In the genomic region with DNA sequence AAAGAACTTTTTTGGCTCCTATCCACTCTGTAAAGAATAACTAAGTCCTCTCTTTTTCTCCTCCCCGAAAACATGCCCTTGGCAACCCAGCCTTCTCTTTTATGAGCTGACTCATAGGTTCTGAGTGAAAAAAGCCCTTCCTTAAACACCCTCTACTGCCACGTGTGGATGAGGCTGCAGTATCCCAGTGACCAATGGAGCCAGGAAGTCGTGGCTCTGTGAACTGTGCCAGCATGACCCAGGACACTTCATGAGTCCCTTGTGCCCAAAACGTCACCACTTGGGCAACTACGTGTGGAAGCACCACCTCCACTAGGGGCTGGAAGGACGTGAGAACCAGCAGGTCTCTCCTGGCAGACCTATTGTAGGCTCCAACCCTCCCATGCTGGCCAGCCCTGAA, we compare ENCODE assay signal across 7 cellular contexts.
DNase-seq lines count a peak whose midpoint lies in the region; ATAC-seq, FAIRE-seq and TF ChIP-seq lines count a peak whose summit lies in the region.

No MANE protein-coding gene starts in this region.

- DNase-seq in HS-5 (ENCODE audit: low read depth) (peak; percentile 82), bronchial epithelial cell (ENCODE audit: low read depth) (peak; percentile 84), left lobe of liver (ENCODE audit: low spot score) (no peak), transverse colon (peak; percentile 23), GM10248 (ENCODE audit: extremely low spot score) (no peak)

- H3K4me3 ChIP-seq in bronchial epithelial cell (ENCODE audit: low read depth, low read length) (no peak overlapping the region), transverse colon (no peak overlapping the region)

- H3K4me1 ChIP-seq in transverse colon: peaks cover 0 to 22% (median 2%) of the 10 kb centered on the region in 4 donors

- in situ Hi-C loops in transverse colon (cut with MboI; ENCODE audit: low pct_ligation_motif_present in 1 of 4, low pct_unique_long_range_greater_than_20kb in 1 of 4, low sequenced_read_pairs in 3 of 4): no loop called here

- no peaks in the 10 kb centered on the region for H3K9me3 ChIP-seq in transverse colon

- 22 to 30% methylated on average over 2 to 6 of the region's 6 CpGs for WGBS in transverse colon (ENCODE audit: low coverage in 1 of 2), 2 donors

- no peak for TF ChIP-seq POLR2A in transverse colon (IDR thresholded peaks at IDR 0.05)

- POLR2A ChIA-PET in GM10248 (lab: Yijun Ruan, JAX): no interaction called here

- H3K27me3 ChIP-seq in bronchial epithelial cell (ENCODE audit: control insufficient read depth, insufficient read depth, low read length) (peaks cover 6% of the 10 kb centered on the region), transverse colon (no peaks in the 10 kb centered on the region)

- no peak for TF ChIP-seq EP300 in transverse colon (IDR thresholded peaks at IDR 0.05; ENCODE audit: low read depth)

- ATAC-seq in left lobe of liver: peak; percentile 20
- no peak for ATAC-seq in GM21723 (IDR thresholded peaks at IDR 0.05; ENCODE audit: unreplicated experiment)
- ATAC-seq in GM19455 (IDR thresholded peaks at IDR 0.05; ENCODE audit: unreplicated experiment): no peak

- CTCF ChIA-PET in GM10248 (lab: Yijun Ruan, JAX): interaction anchor here (3.6 to 5.9 kb wide), 4 partner anchors 9 to 60 kb away, joined by 21 to 74 read pairs (median 31); no protein-coding TSS in a partner anchor

- FAIRE-seq in bronchial epithelial cell (lab: Jason Lieb, UNC): peak; percentile 83

- no peak for TF ChIP-seq CTCF in bronchial epithelial cell (IDR thresholded peaks at IDR 0.05; ENCODE audit: insufficient read depth, low read length, severe bottlenecking)
- peak in 1 of 5 experiments; percentile 20 for TF ChIP-seq CTCF in transverse colon (IDR thresholded peaks at IDR 0.05)
- no peak for TF ChIP-seq CTCF in GM10248 (IDR thresholded peaks at IDR 0.05; ENCODE audit: control extremely low read depth, extremely low read depth, low read depth, missing control alignments)

- H3K36me3 ChIP-seq in bronchial epithelial cell (ENCODE audit: control insufficient read depth, insufficient read depth, low read length) (no peaks in the 10 kb centered on the region), transverse colon (no peaks in the 10 kb centered on the region)

- intact Hi-C loops in transverse colon (cut with DNase I; ENCODE audit: low total_unique reads): no loop called here

- peak overlapping the region; percentile 71 to 81 (median 76) for H3K27ac ChIP-seq in transverse colon

Comparison
In these comparisons a context has a peak if more than half of its experiments do, and no peak if none do; other contexts are left out.
1. DNase-seq: peak in HS-5 (single experiment), bronchial epithelial cell (single experiment) and transverse colon (single experiment); none in left lobe of liver (single experiment) and GM10248 (single experiment).